In genomic region chr6:7195330-7196018, GRCh38 we compare ENCODE assay signal across 11 cellular contexts.
A peak's percentile ranks its signal among the peaks of the same experiment; 100 is the strongest.
DNase-seq lines count a peak whose midpoint lies in the region; ATAC-seq and TF ChIP-seq lines count a peak whose summit lies in the region.
"Had no signal": no experiment of that assay in that cellular context is flagged by ENCODE, and none has a peak within 500 bp of the region (broad histone marks: within the 10 kb centered on the region; RNA-seq: fewer than 3 reads in every experiment).

No MANE protein-coding gene starts in this region.

- ATAC-seq in esophagus mucosa (peak; percentile 40), omental fat pad (ENCODE audit: low FRiP score) (peak; percentile 88), HG02798 (IDR thresholded peaks at IDR 0.05; ENCODE audit: poor library complexity, unreplicated experiment) (no peak)

- H3K79me2 ChIP-seq in MM.1S (ENCODE audit: low read length): no peaks in the 10 kb centered on the region; the same call in 1 of the 2 replicates

- peaks cover 4% of the 10 kb centered on the region for H3K4me1 ChIP-seq in CD4-positive, alpha-beta memory T cell (ENCODE audit: insufficient read depth, low read length)
- no peaks in the 10 kb centered on the region for H3K4me1 ChIP-seq in MM.1S (ENCODE audit: low read length)

- no peak overlapping the region for H3K4me3 ChIP-seq in CD4-positive, alpha-beta memory T cell (ENCODE audit: low read length in 2 of 2)
- no peak overlapping the region for H3K4me3 ChIP-seq in MM.1S (ENCODE audit: low read length)
- H3K4me3 ChIP-seq in foreskin fibroblast (ENCODE audit: low read depth in 1 of 2, low read length in 2 of 2): no peak overlapping the region

- H2AFZ ChIP-seq in MM.1S (ENCODE audit: low read length): no peak overlapping the region

- peak overlapping the region in 6 of 7 donors; percentile 46 to 90 (median 82) for H3K27ac Mint-ChIP-seq in CD4-positive, alpha-beta memory T cell

- H3K36me3 ChIP-seq in CD4-positive, alpha-beta memory T cell (ENCODE audit: insufficient read depth, low read length): no peaks in the 10 kb centered on the region
- no peaks in the 10 kb centered on the region for H3K36me3 ChIP-seq in MM.1S (replicated peaks; ENCODE audit: insufficient read depth, low read length)

- no peaks in the 10 kb centered on the region for H3K27me3 Mint-ChIP-seq in CD4-positive, alpha-beta memory T cell

- intact Hi-C loops in CD4-positive, alpha-beta memory T cell (cut with micrococcal nuclease): no loop called here

- H3K4me3 Mint-ChIP-seq in CD4-positive, alpha-beta memory T cell: peak overlapping the region in 4 of 8 donors; percentile 40 to 62 (median 53)

- H3K9me2 ChIP-seq in MM.1S (replicated peaks; ENCODE audit: insufficient read depth, low read length): no peaks in the 10 kb centered on the region

- no peaks in the 10 kb centered on the region for H3K9me3 Mint-ChIP-seq in CD4-positive, alpha-beta memory T cell

- H4K20me1 ChIP-seq in MM.1S (ENCODE audit: insufficient read depth, low read length): no peaks in the 10 kb centered on the region

- peaks cover 16 to 34% (median 27%) of the 10 kb centered on the region in 4 donors for H3K4me1 Mint-ChIP-seq in CD4-positive, alpha-beta memory T cell

- H3F3A ChIP-seq in MM.1S (ENCODE audit: insufficient read depth, low read length): no peaks in the 10 kb centered on the region; the same call in 1 of the 2 replicates

- TF ChIP-seq CTCF in MM.1S (IDR thresholded peaks at IDR 0.05; ENCODE audit: low read length) (no peak), omental fat pad (IDR thresholded peaks at IDR 0.05) (no peak), foreskin fibroblast (IDR thresholded peaks at IDR 0.05; ENCODE audit: low read depth, low read length) (no peak)

- H3K36me3 Mint-ChIP-seq in CD4-positive, alpha-beta memory T cell: peaks cover 33 to 52% of the 10 kb centered on the region in 2 donors

- H3K4me2 ChIP-seq in MM.1S (ENCODE audit: low read depth, low read length): peak overlapping the region; percentile 24; the same call in 1 of the 2 replicates

- H3K27me3 ChIP-seq in CD4-positive, alpha-beta memory T cell (ENCODE audit: insufficient read depth, low read length): no peaks in the 10 kb centered on the region
- no peaks in the 10 kb centered on the region for H3K27me3 ChIP-seq in MM.1S (replicated peaks; ENCODE audit: insufficient read depth, low read length)

- no peak for DNase-seq in CD4-positive, alpha-beta memory T cell
- no peak for DNase-seq in MM.1S
- DNase-seq in omental fat pad (ENCODE audit: low spot score): no peak
- no peak for DNase-seq in 8988T
- DNase-seq in foreskin fibroblast: no peak
- DNase-seq in germinal center (ENCODE audit: low spot score): no peak
- DNase-seq: islet precursor cell, NCI-H1436 treated with DMSO at 0.1 percent for 48 hours, SIG-M5 had no signal

- POLR2A ChIA-PET in CD4-positive, alpha-beta memory T cell (lab: Charles Lee; ENCODE audit: partially characterized antibody): no interaction called here

- CTCF ChIA-PET in CD4-positive, alpha-beta memory T cell (lab: Charles Lee; ENCODE audit: partially characterized antibody): no interaction called here

- H3K9me3 ChIP-seq in CD4-positive, alpha-beta memory T cell (ENCODE audit: control insufficient read depth in 1 of 2, low read length in 2 of 2): no peaks in the 10 kb centered on the region
- no peaks in the 10 kb centered on the region for H3K9me3 ChIP-seq in MM.1S (replicated peaks; ENCODE audit: insufficient read depth, low read length)

- no peak overlapping the region for H3K9ac ChIP-seq in MM.1S (ENCODE audit: low read length)

- no peak overlapping the region for H3K27ac ChIP-seq in CD4-positive, alpha-beta memory T cell (ENCODE audit: low read depth, low read length)
- H3K27ac ChIP-seq in MM.1S (ENCODE audit: low read length): peak overlapping the region; percentile 2; the same call in 1 of the 2 replicates
